Comparison of ENCODE assay signal across 30 cellular contexts in the genomic region with DNA sequence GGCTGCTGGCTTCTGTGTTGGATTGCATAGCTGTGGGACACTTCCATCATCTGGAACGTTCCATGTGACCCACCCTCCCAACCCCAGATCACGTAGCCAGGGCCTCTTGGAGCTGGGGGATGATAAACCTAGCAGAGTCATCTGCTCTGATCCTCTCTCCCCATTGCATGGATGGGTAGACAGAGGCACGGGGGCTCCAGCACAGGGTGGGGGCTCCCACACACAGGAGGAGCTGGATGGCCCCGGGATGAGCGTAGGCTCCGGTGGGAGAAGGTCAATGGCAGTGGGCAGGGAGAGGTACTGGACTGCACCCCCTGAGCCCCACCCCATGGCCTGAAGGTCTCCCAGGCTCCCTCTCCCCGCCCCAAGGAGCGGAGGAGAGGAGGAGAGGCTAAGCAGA. TPM values are rescaled to one million over a fixed set of nuclear protein-coding genes. Genes with fewer than 3 reads are reported as not detected.
"Had no signal": no experiment of that assay in that cellular context is flagged by ENCODE, and none has a peak within 500 bp of the region (broad histone marks: within the 10 kb centered on the region; RNA-seq: fewer than 3 reads in every experiment).

No MANE protein-coding gene starts in this region.

- FAIRE-seq: urothelium cell line had no signal

- H3K36me3 ChIP-seq: stomach, suprapubic skin, thoracic aorta, thyroid gland, tibial artery, transverse colon, upper lobe of left lung, upper lobe of right lung, uterus, vagina had no signal

- DNase-seq: stimulated activated CD4-positive, alpha-beta T cell treated with anti-CD3 and anti-CD28 coated beads, Interleukin-2, amount 100 ng/mL, for 48 hours; stimulated activated CD4-positive, alpha-beta T cell treated with anti-CD3 and anti-CD28 coated beads, Interleukin-4, amount 100 ng/mL, for 1 hour; stimulated activated CD4-positive, alpha-beta T cell treated with anti-CD3 and anti-CD28 coated beads, Interleukin-4, amount 100 ng/mL, for 24 hours; stimulated activated CD4-positive, alpha-beta T cell treated with anti-CD3 and anti-CD28 coated beads, Interleukin-4, amount 100 ng/mL, for 4 hours; stimulated activated CD8-positive, alpha-beta memory T cell treated with anti-CD3 and anti-CD28 coated beads, Interleukin-4, amount 100 ng/mL, for 48 hours; stimulated activated naive B cell treated with anti-CD40 and anti-IgM and Interleukin-4, amounts not matched to agents 10 μg/mL and 1 μg/mL and 100 μg/mL, for 72 hours; stimulated activated naive CD4-positive, alpha-beta T cell; stimulated activated naive CD4-positive, alpha-beta T cell treated with Interleukin-2 at 50 U/mL for 16 hours; stimulated activated naive CD8-positive, alpha-beta T cell treated with anti-CD3 and anti-CD28 coated beads, Interleukin-15, amount 100 ng/mL, for 72 hours; substantia nigra; testis; thyroid gland; tibial artery; transverse colon; trophoblast cell; upper lobe of left lung; upper lobe of right lung; uterus had no signal

- H3K27ac ChIP-seq: stomach, suprapubic skin, testis, thoracic aorta, thyroid gland, tibial artery, tibial nerve, transverse colon, upper lobe of left lung, upper lobe of right lung, uterus, vagina had no signal

- H3K4me3 ChIP-seq: stomach, suprapubic skin, testis, thoracic aorta, thyroid gland, tibial artery, tibial nerve, transverse colon, upper lobe of left lung, upper lobe of right lung, uterus, vagina had no signal

- H3K9me3 ChIP-seq: suprapubic skin, testis, thyroid gland, vagina had no signal

- H3K27me3 ChIP-seq: testis, thyroid gland, vagina had no signal

- ATAC-seq: stimulated activated effector memory CD8-positive, alpha-beta T cell treated with anti-CD3 and anti-CD28 coated beads, Interleukin-12 subunit alpha, Interleukin-12 subunit beta, amount 100 ng/mL, for 72 hours; stimulated activated memory B cell treated with anti-CD40 and anti-IgM and Interleukin-4, amounts not matched to agents 10 μg/mL and 1 μg/mL and 100 μg/mL, for 72 hours; stimulated activated naive B cell treated with anti-CD40 and anti-IgM and Interleukin-4, amounts not matched to agents 10 μg/mL and 1 μg/mL and 100 μg/mL, for 72 hours; stimulated activated naive CD8-positive, alpha-beta T cell treated with anti-CD3 and anti-CD28 coated beads, Interleukin-15, amount 100 ng/mL, for 72 hours; upper lobe of right lung had no signal

- H3K4me1 ChIP-seq: thyroid gland, uterus had no signal

RNA-seq across cellular contexts. Expression of gene ONECUT3, which starts 33.4 kb away (rescaled TPM):
- total RNA-seq: subcutaneous adipose tissue, suprapubic skin, temporal lobe, thyroid gland, tibial nerve, transverse colon, upper lobe of left lung, upper lobe of right lung, ureter, urinary bladder, uterus, vagina had no signal
- polyA plus RNA-seq: urinary bladder had no signal
